ENCODE assay signal across 14 cellular contexts in genomic region chr17:74773871-74774286, GRCh38. TPM values are rescaled to one million over a fixed set of nuclear protein-coding genes. Genes with fewer than 3 reads are reported as not detected.
DNase-seq lines count a peak whose midpoint lies in the region; ATAC-seq lines count a peak whose summit lies in the region.
"Had no signal": no experiment of that assay in that cellular context is flagged by ENCODE, and none has a peak within 500 bp of the region (broad histone marks: within the 10 kb centered on the region; RNA-seq: fewer than 3 reads in every experiment).

No MANE protein-coding gene starts in this region.

- no peak for DNase-seq in activated T-cell treated with anti-CD3 and anti-CD28 coated beads, Interleukin-2, amount 50 U/mL, for 72 hours
- no peak for DNase-seq in activated T-cell treated with anti-CD3 and anti-CD28 coated beads, Interleukin-2, amount 50 U/mL, for 1 hour
- DNase-seq in activated CD8-positive, alpha-beta T cell treated with anti-CD3 and anti-CD28 coated beads, Interleukin-2, amount 10 ng/mL, durations not matched to agents 7 days and 5 days = no peak
- DNase-seq in immature natural killer cell (no peak), COR-L47 (lab: John Stamatoyannopoulos, UW) (no peak)
- no peak for DNase-seq in stimulated activated naive B cell treated with anti-CD40 and anti-IgM and Interleukin-4, amounts not matched to agents 10 μg/mL and 1 μg/mL and 100 μg/mL, for 72 hours
- DNase-seq: activated CD4-positive, alpha-beta T cell treated with anti-CD3 and anti-CD28 coated beads, Interleukin-2, amount 50 U/mL, for 1 hour; AML-193; caudate nucleus; mesendoderm; NCI-H1694 treated with DMSO at 0.1 percent for 48 hours; RPMI8226 had no signal

- H3K36me3 Mint-ChIP-seq in activated T-cell treated with anti-CD3 and anti-CD28 coated beads, Interleukin-2, amount 50 U/mL, for 72 hours (ENCODE audit: insufficient read depth in 2 of 2) = peaks cover 6 to 11% of the 10 kb centered on the region in 2 donors
- H3K36me3 Mint-ChIP-seq in activated CD8-positive, alpha-beta T cell treated with anti-CD3 and anti-CD28 coated beads, Interleukin-2, amount 10 ng/mL, durations not matched to agents 7 days and 5 days (ENCODE audit: low read depth) = peaks cover 61% of the 10 kb centered on the region
- peaks cover 0 to 9% (median 0%) of the 10 kb centered on the region in 3 donors for H3K36me3 Mint-ChIP-seq in immature natural killer cell
- peaks cover 32 to 47% of the 10 kb centered on the region in 2 donors for H3K36me3 Mint-ChIP-seq in stimulated activated naive B cell treated with anti-CD40 and anti-IgM and Interleukin-4, amounts not matched to agents 10 μg/mL and 1 μg/mL and 100 μg/mL, for 72 hours

- peaks cover 59% of the 10 kb centered on the region for H3K4me1 Mint-ChIP-seq in activated T-cell treated with anti-CD3 and anti-CD28 coated beads, Interleukin-2, amount 50 U/mL, for 72 hours (ENCODE audit: low read depth)
- H3K4me1 Mint-ChIP-seq in activated CD8-positive, alpha-beta T cell treated with anti-CD3 and anti-CD28 coated beads, Interleukin-2, amount 10 ng/mL, durations not matched to agents 7 days and 5 days (ENCODE audit: low read depth) = peaks cover 57% of the 10 kb centered on the region
- H3K4me1 Mint-ChIP-seq in immature natural killer cell = peaks cover 57 to 68% of the 10 kb centered on the region in 2 donors
- H3K4me1 Mint-ChIP-seq in stimulated activated naive B cell treated with anti-CD40 and anti-IgM and Interleukin-4, amounts not matched to agents 10 μg/mL and 1 μg/mL and 100 μg/mL, for 72 hours = peaks cover 29 to 41% of the 10 kb centered on the region in 2 donors

- peak overlapping the region; percentile 27 to 63 for H3K4me3 Mint-ChIP-seq in activated T-cell treated with anti-CD3 and anti-CD28 coated beads, Interleukin-2, amount 50 U/mL, for 72 hours
- H3K4me3 Mint-ChIP-seq in activated CD8-positive, alpha-beta T cell treated with anti-CD3 and anti-CD28 coated beads, Interleukin-2, amount 10 ng/mL, durations not matched to agents 7 days and 5 days = peak overlapping the region; percentile 28
- peak overlapping the region; percentile 39 to 71 (median 55) for H3K4me3 Mint-ChIP-seq in immature natural killer cell
- H3K4me3 Mint-ChIP-seq in stimulated activated naive B cell treated with anti-CD40 and anti-IgM and Interleukin-4, amounts not matched to agents 10 μg/mL and 1 μg/mL and 100 μg/mL, for 72 hours = peak overlapping the region; percentile 17 to 30

- CTCF ChIA-PET in activated CD8-positive, alpha-beta T cell treated with anti-CD3 and anti-CD28 coated beads, Interleukin-2, amount 10 ng/mL, durations not matched to agents 7 days and 5 days (lab: Charles Lee) = interaction anchor here (0.8 to 8.0 kb wide), 7 partner anchors 15 to 117 kb away, joined by 3 to 73 read pairs (median 15); partner anchors contain the start of gene RAB37

- peak overlapping the region; percentile 65 for H3K27ac Mint-ChIP-seq in activated T-cell treated with anti-CD3 and anti-CD28 coated beads, Interleukin-2, amount 50 U/mL, for 72 hours
- H3K27ac Mint-ChIP-seq in activated CD8-positive, alpha-beta T cell treated with anti-CD3 and anti-CD28 coated beads, Interleukin-2, amount 10 ng/mL, durations not matched to agents 7 days and 5 days = peak overlapping the region; percentile 44
- peak overlapping the region in 5 of 6 donors; percentile 67 to 87 (median 75) for H3K27ac Mint-ChIP-seq in immature natural killer cell
- H3K27ac Mint-ChIP-seq in stimulated activated naive B cell treated with anti-CD40 and anti-IgM and Interleukin-4, amounts not matched to agents 10 μg/mL and 1 μg/mL and 100 μg/mL, for 72 hours = no peak overlapping the region

- POLR2A ChIA-PET in activated CD8-positive, alpha-beta T cell treated with anti-CD3 and anti-CD28 coated beads, Interleukin-2, amount 10 ng/mL, durations not matched to agents 7 days and 5 days (lab: Charles Lee) = interaction anchor here (0.9 to 3.5 kb wide), 3 partner anchors 10 to 28 kb away, joined by 3 to 11 read pairs (median 9); no protein-coding TSS in a partner anchor

- no peaks in the 10 kb centered on the region for H3K27me3 Mint-ChIP-seq in activated T-cell treated with anti-CD3 and anti-CD28 coated beads, Interleukin-2, amount 50 U/mL, for 72 hours (ENCODE audit: low read depth)
- no peaks in the 10 kb centered on the region for H3K27me3 Mint-ChIP-seq in activated CD8-positive, alpha-beta T cell treated with anti-CD3 and anti-CD28 coated beads, Interleukin-2, amount 10 ng/mL, durations not matched to agents 7 days and 5 days (ENCODE audit: low read depth)
- peaks cover 9 to 15% (median 10%) of the 10 kb centered on the region in 3 donors for H3K27me3 Mint-ChIP-seq in immature natural killer cell (ENCODE audit: low read depth in 3 of 3)
- H3K27me3 Mint-ChIP-seq in stimulated activated naive B cell treated with anti-CD40 and anti-IgM and Interleukin-4, amounts not matched to agents 10 μg/mL and 1 μg/mL and 100 μg/mL, for 72 hours = no peaks in the 10 kb centered on the region

- no peak for ATAC-seq in activated T-cell treated with anti-CD3 and anti-CD28 coated beads, Interleukin-2, amount 50 U/mL, for 72 hours (replicated peaks in 1 of 2)
- no peak for ATAC-seq in activated CD8-positive, alpha-beta T cell treated with anti-CD3 and anti-CD28 coated beads, Interleukin-2, amount 10 ng/mL, durations not matched to agents 7 days and 5 days
- no peak for ATAC-seq in stimulated activated naive B cell treated with anti-CD40 and anti-IgM and Interleukin-4, amounts not matched to agents 10 μg/mL and 1 μg/mL and 100 μg/mL, for 72 hours (replicated peaks)
- ATAC-seq in GM19035 (IDR thresholded peaks at IDR 0.05; ENCODE audit: unreplicated experiment) (no peak), HG03139 (IDR thresholded peaks at IDR 0.05; ENCODE audit: unreplicated experiment) (no peak)

- no peaks in the 10 kb centered on the region for H3K9me3 Mint-ChIP-seq in activated T-cell treated with anti-CD3 and anti-CD28 coated beads, Interleukin-2, amount 50 U/mL, for 72 hours
- no peaks in the 10 kb centered on the region for H3K9me3 Mint-ChIP-seq in activated CD8-positive, alpha-beta T cell treated with anti-CD3 and anti-CD28 coated beads, Interleukin-2, amount 10 ng/mL, durations not matched to agents 7 days and 5 days (ENCODE audit: insufficient read depth)
- H3K9me3 Mint-ChIP-seq in immature natural killer cell = no peaks in the 10 kb centered on the region
- no peaks in the 10 kb centered on the region for H3K9me3 Mint-ChIP-seq in stimulated activated naive B cell treated with anti-CD40 and anti-IgM and Interleukin-4, amounts not matched to agents 10 μg/mL and 1 μg/mL and 100 μg/mL, for 72 hours

RNA-seq across cellular contexts. Expression of gene NAT9, which starts 2.3 kb away (rescaled TPM):
- total RNA-seq in activated T-cell treated with anti-CD3 and anti-CD28 coated beads, Interleukin-2, amount 50 U/mL, for 72 hours = 10 to 100 TPM; 49.7 to 58.4 TPM
- total RNA-seq in activated CD8-positive, alpha-beta T cell treated with anti-CD3 and anti-CD28 coated beads, Interleukin-2, amount 10 ng/mL, durations not matched to agents 7 days and 5 days = 10 to 100 TPM; 28.3 to 30.7 TPM
- 10 to 100 TPM in 1 of 3 donors, 1 to 10 TPM in 2; 4.3 to 11.2 (median 6.3) TPM for polyA plus RNA-seq in immature natural killer cell

RNA-seq across cellular contexts. Expression of gene NHERF1, which starts 25.5 kb away (rescaled TPM):
- 10 to 100 TPM; 78.8 to 81.2 TPM for total RNA-seq in activated T-cell treated with anti-CD3 and anti-CD28 coated beads, Interleukin-2, amount 50 U/mL, for 72 hours
- 100 to 1,000 TPM; 286 to 296 TPM for total RNA-seq in activated CD8-positive, alpha-beta T cell treated with anti-CD3 and anti-CD28 coated beads, Interleukin-2, amount 10 ng/mL, durations not matched to agents 7 days and 5 days
- polyA plus RNA-seq in immature natural killer cell = 1,000 to 10,000 TPM in 1 of 3 donors, 100 to 1,000 TPM in 2; 566 to 1,121 (median 751) TPM

RNA-seq across cellular contexts. Expression of gene RAB37, which starts 36.8 kb away (rescaled TPM):
- total RNA-seq in activated T-cell treated with anti-CD3 and anti-CD28 coated beads, Interleukin-2, amount 50 U/mL, for 72 hours = 10 to 100 TPM; 13.6 to 18.1 TPM
- total RNA-seq in activated CD8-positive, alpha-beta T cell treated with anti-CD3 and anti-CD28 coated beads, Interleukin-2, amount 10 ng/mL, durations not matched to agents 7 days and 5 days = 10 to 100 TPM; 19.1 to 19.6 TPM
- 100 to 1,000 TPM; 208 to 218 (median 212) TPM for polyA plus RNA-seq in immature natural killer cell
